Comparison of ENCODE assay signal across 1 cellular context in genomic region chrX:100926453-100926852, GRCh38.
TF ChIP-seq lines count a peak whose summit lies in the region.

No MANE protein-coding gene starts in this region.

TF ChIP-seq in IMR-90, 13 proteins besides CTCF, POLR2A, EP300 and RAD21:
- no peak for TF ChIP-seq FOS (IDR thresholded peaks at IDR 0.05; ENCODE audit: low read depth, low read length)
- no peak for TF ChIP-seq MXI1 (IDR thresholded peaks at IDR 0.05; ENCODE audit: borderline replicate concordance, low read depth, low read length)
- no peak for TF ChIP-seq USF2 (IDR thresholded peaks at IDR 0.05; ENCODE audit: low read depth, low read length)
- no peak for TF ChIP-seq MAFK (IDR thresholded peaks at IDR 0.05; ENCODE audit: low read depth, low read length)
- no peak for TF ChIP-seq CHD1 (IDR thresholded peaks at IDR 0.05; ENCODE audit: low read depth, low read length)
- no peak for TF ChIP-seq RCOR1 (IDR thresholded peaks at IDR 0.05; ENCODE audit: insufficient replicate concordance, low read length)
- no peak for TF ChIP-seq BHLHE40 (IDR thresholded peaks at IDR 0.05; ENCODE audit: low read depth, low read length)
- no peak for TF ChIP-seq RFX5 (IDR thresholded peaks at IDR 0.05; ENCODE audit: low read depth, low read length)
- no peak for TF ChIP-seq NFE2L2 (IDR thresholded peaks at IDR 0.05; ENCODE audit: low read depth, low read length)
- TF ChIP-seq CEBPB (IDR thresholded peaks at IDR 0.05; ENCODE audit: low read depth, low read length): no peak
- TF ChIP-seq MAZ (IDR thresholded peaks at IDR 0.05; ENCODE audit: borderline replicate concordance, low read depth, low read length): no peak
- TF ChIP-seq SMC3 (IDR thresholded peaks at IDR 0.05; ENCODE audit: low read depth, low read length): no peak
- no peak for TF ChIP-seq ELK1 (IDR thresholded peaks at IDR 0.05; ENCODE audit: borderline replicate concordance, low read depth, low read length)
